In genomic region chr2:43006834-43007543, GRCh38 we compare ENCODE assay signal across 32 cellular contexts.
DNase-seq lines count a peak whose midpoint lies in the region; ATAC-seq, FAIRE-seq and TF ChIP-seq lines count a peak whose summit lies in the region.
"Had no signal": no experiment of that assay in that cellular context is flagged by ENCODE, and none has a peak within 500 bp of the region (broad histone marks: within the 10 kb centered on the region; RNA-seq: fewer than 3 reads in every experiment).

No MANE protein-coding gene starts in this region.

- H3K4me1 ChIP-seq in Caco-2 (peaks cover 49% of the 10 kb centered on the region), RWPE2 (ENCODE audit: insufficient read depth, poor library complexity, severe bottlenecking) (peaks cover 10% of the 10 kb centered on the region), small intestine (ENCODE audit: control insufficient read depth in 2 of 2, insufficient read depth in 1 of 2, low read depth in 1 of 2, low read length in 1 of 2) (peaks cover 0 to 5% of the 10 kb centered on the region in 2 donors)

- no peak for FAIRE-seq in small intestine (lab: Jason Lieb, UNC)

- no TSS peak for BruUV-seq in Caco-2 (replicated peaks; lab: Mats Ljungman, UMichigan)

- H3K4me3 Mint-ChIP-seq in Caco-2 (ENCODE audit: unreplicated experiment) = no peak overlapping the region
- H3K4me3 Mint-ChIP-seq in activated CD4-positive, alpha-beta memory T cell treated with anti-CD3 and anti-CD28 coated beads for 36 hours = no peak overlapping the region
- H3K4me3 Mint-ChIP-seq: activated CD8-positive, alpha-beta T cell treated with anti-CD3 and anti-CD28 coated beads, Interleukin-2, amount 10 ng/mL, durations not matched to agents 7 days and 5 days; activated naive CD8-positive, alpha-beta T cell treated with anti-CD3 and anti-CD28 coated beads, Interleukin-2, amount 50 U/mL, for 24 hours; effector memory CD8-positive, alpha-beta T cell; stimulated activated naive CD8-positive, alpha-beta T cell treated with anti-CD3 and anti-CD28 coated beads, Interleukin-15, Interleukin-2, amounts not matched to agents 100 ng/mL and 50 ng/mL, for 24 hours; T-helper 1 cell treated with Interleukin-12 subunit alpha and Interleukin-12 subunit beta and Interleukin-4 antibody, amounts not matched to agents 30 μg/mL and 1 μg/mL, for 36 hours had no signal

- no peaks in the 10 kb centered on the region for H3K9me3 Mint-ChIP-seq in Caco-2 (ENCODE audit: unreplicated experiment)
- peaks cover 5% of the 10 kb centered on the region for H3K9me3 Mint-ChIP-seq in activated CD4-positive, alpha-beta memory T cell treated with anti-CD3 and anti-CD28 coated beads for 36 hours
- H3K9me3 Mint-ChIP-seq: T-helper 1 cell treated with Interleukin-12 subunit alpha and Interleukin-12 subunit beta and Interleukin-4 antibody, amounts not matched to agents 30 μg/mL and 1 μg/mL, for 36 hours had no signal

- H3K27ac Mint-ChIP-seq in Caco-2 (ENCODE audit: unreplicated experiment) = peak overlapping the region; percentile 84
- no peak overlapping the region for H3K27ac Mint-ChIP-seq in activated CD4-positive, alpha-beta memory T cell treated with anti-CD3 and anti-CD28 coated beads for 36 hours
- H3K27ac Mint-ChIP-seq: activated CD8-positive, alpha-beta T cell treated with anti-CD3 and anti-CD28 coated beads, Interleukin-2, amount 10 ng/mL, durations not matched to agents 7 days and 5 days; activated naive CD8-positive, alpha-beta T cell treated with anti-CD3 and anti-CD28 coated beads, Interleukin-2, amount 50 U/mL, for 24 hours; stimulated activated naive CD8-positive, alpha-beta T cell treated with anti-CD3 and anti-CD28 coated beads, Interleukin-15, Interleukin-2, amounts not matched to agents 100 ng/mL and 50 ng/mL, for 24 hours; T-helper 1 cell treated with Interleukin-12 subunit alpha and Interleukin-12 subunit beta and Interleukin-4 antibody, amounts not matched to agents 30 μg/mL and 1 μg/mL, for 36 hours had no signal

- no peaks in the 10 kb centered on the region for H3K27me3 Mint-ChIP-seq in Caco-2 (ENCODE audit: insufficient read depth, unreplicated experiment)
- H3K27me3 Mint-ChIP-seq in activated CD4-positive, alpha-beta memory T cell treated with anti-CD3 and anti-CD28 coated beads for 36 hours = peaks cover 5% of the 10 kb centered on the region

- WGBS in small intestine, 3 donors = 61 to 81% (median 73%) methylated on average over 5 of the region's 5 CpGs

- DNase-seq in Caco-2 = peak in 1 of 2 experiments; percentile 35
- DNase-seq in RWPE2 (ENCODE audit: low spot score) = peak; percentile 19
- DNase-seq in islet precursor cell = peak; percentile 41
- no peak for DNase-seq in sciatic nerve (ENCODE audit: low spot score)
- no peak for DNase-seq in GM03348 (ENCODE audit: low spot score)
- DNase-seq in NCI-H1417 (lab: John Stamatoyannopoulos, UW) = no peak
- DNase-seq in activated CD4-positive, alpha-beta memory T cell treated with anti-CD3 and anti-CD28 coated beads for 36 hours = no peak
- no peak for DNase-seq in small intestine
- DNase-seq: activated CD8-positive, alpha-beta T cell treated with anti-CD3 and anti-CD28 coated beads, Interleukin-2, amount 10 ng/mL, durations not matched to agents 7 days and 5 days; activated gamma-delta T cell; activated naive CD8-positive, alpha-beta T cell treated with anti-CD3 and anti-CD28 coated beads, Interleukin-2, amount 50 U/mL, for 24 hours; C1 segment of cervical spinal cord; COR-L47; DMS79; effector memory CD8-positive, alpha-beta T cell; foreskin fibroblast; GDM1; HCEC 1CT; KBM-7; kidney glomerular epithelial cell; MG63; NCI-H1105 treated with DMSO at 0.1 percent for 48 hours; NCI-H2029 treated with DMSO at 0.1 percent for 48 hours; NCI-H2227 treated with DMSO at 0.1 percent for 48 hours; NCI-H82; psoas muscle had no signal

- H3K27me3 ChIP-seq in Caco-2 (replicated peaks; ENCODE audit: control insufficient read depth, insufficient read depth, low read length) (no peaks in the 10 kb centered on the region), RWPE2 (ENCODE audit: insufficient read depth, poor library complexity, severe bottlenecking) (no peaks in the 10 kb centered on the region), small intestine (ENCODE audit: control insufficient read depth in 2 of 2, insufficient read depth in 2 of 2, low read length in 2 of 2) (no peaks in the 10 kb centered on the region)
- H3K27me3 ChIP-seq: heart left ventricle, MG63, tibial nerve had no signal

- POLR2A ChIA-PET in Caco-2 (lab: Charles Lee) = no interaction called here
- POLR2A ChIA-PET in activated CD4-positive, alpha-beta memory T cell treated with anti-CD3 and anti-CD28 coated beads for 36 hours (lab: Charles Lee) = no interaction called here

- H3K27ac ChIP-seq in RWPE2 (ENCODE audit: poor library complexity, severe bottlenecking) (no peak overlapping the region), small intestine (ENCODE audit: low read depth in 1 of 2, low read length in 1 of 2) (peak overlapping the region in 1 of 2 donors; percentile 87)
- H3K27ac ChIP-seq: heart left ventricle, psoas muscle, SK-N-MC had no signal

- ATAC-seq in RWPE2 (ENCODE audit: low read depth) = no peak
- peak; percentile 8 for ATAC-seq in sciatic nerve
- ATAC-seq: activated CD8-positive, alpha-beta T cell treated with anti-CD3 and anti-CD28 coated beads, Interleukin-2, amount 10 ng/mL, durations not matched to agents 7 days and 5 days; activated naive CD8-positive, alpha-beta T cell treated with anti-CD3 and anti-CD28 coated beads, Interleukin-2, amount 50 U/mL, for 24 hours; effector memory CD8-positive, alpha-beta T cell; esophagus mucosa; heart left ventricle; psoas muscle had no signal

- H3K36me3 Mint-ChIP-seq in Caco-2 (ENCODE audit: insufficient read depth, unreplicated experiment) = peaks cover 2% of the 10 kb centered on the region
- H3K36me3 Mint-ChIP-seq in activated CD4-positive, alpha-beta memory T cell treated with anti-CD3 and anti-CD28 coated beads for 36 hours = peaks cover 1% of the 10 kb centered on the region

- H3K4me1 Mint-ChIP-seq in Caco-2 (ENCODE audit: low read depth, unreplicated experiment) = peaks cover 38% of the 10 kb centered on the region
- no peaks in the 10 kb centered on the region for H3K4me1 Mint-ChIP-seq in activated CD4-positive, alpha-beta memory T cell treated with anti-CD3 and anti-CD28 coated beads for 36 hours (ENCODE audit: low read depth)

- intact Hi-C loops in Caco-2 (cut with micrococcal nuclease; ENCODE audit: unreplicated experiment) = no loop called here
- intact Hi-C loops in sciatic nerve (cut with DNase I) = no loop called here
- intact Hi-C loops in activated CD4-positive, alpha-beta memory T cell treated with anti-CD3 and anti-CD28 coated beads for 36 hours (cut with micrococcal nuclease) = no loop called here

- H3K9me3 ChIP-seq in Caco-2 (no peaks in the 10 kb centered on the region), RWPE2 (ENCODE audit: severe bottlenecking) (no peaks in the 10 kb centered on the region), small intestine (ENCODE audit: control insufficient read depth, low read depth) (no peaks in the 10 kb centered on the region)
- H3K9me3 ChIP-seq: MG63, psoas muscle, tibial nerve had no signal

- H3K36me3 ChIP-seq in Caco-2 (ENCODE audit: control insufficient read depth, insufficient read depth, low read length) = peaks cover 2% of the 10 kb centered on the region; the same call in 1 of the 2 replicates
- H3K36me3 ChIP-seq in RWPE2 (ENCODE audit: low read depth) = no peaks in the 10 kb centered on the region
- H3K36me3 ChIP-seq in small intestine (ENCODE audit: control insufficient read depth in 2 of 2, insufficient read depth in 2 of 2, low read length in 2 of 2) = no peaks in the 10 kb centered on the region
- H3K36me3 ChIP-seq: heart left ventricle, MG63, tibial nerve had no signal

- TF ChIP-seq CTCF in Caco-2 (IDR thresholded peaks at IDR 0.05; ENCODE audit: insufficient read depth in 1 of 2, low read depth in 1 of 2, low read length in 1 of 2, severe bottlenecking in 1 of 2, unreplicated experiment in 1 of 2) = no peak
- TF ChIP-seq CTCF in RWPE2 (IDR thresholded peaks at IDR 0.05; ENCODE audit: poor library complexity, severe bottlenecking) = no peak

- CTCF ChIA-PET in Caco-2 (lab: Charles Lee) = interaction anchor here (0.5 kb wide), 1 partner anchor 15 kb away, joined by 3 read pairs; no protein-coding TSS in a partner anchor
- CTCF ChIA-PET in activated CD4-positive, alpha-beta memory T cell treated with anti-CD3 and anti-CD28 coated beads for 36 hours (lab: Charles Lee) = no interaction called here

- H3K4me3 ChIP-seq in Caco-2 (ENCODE audit: low read depth, low read length) (no peak overlapping the region), RWPE2 (ENCODE audit: severe bottlenecking) (no peak overlapping the region), small intestine (ENCODE audit: low read depth in 1 of 2, low read length in 2 of 2) (no peak overlapping the region)
- H3K4me3 ChIP-seq: heart left ventricle, MG63, psoas muscle, SK-N-MC, tibial nerve had no signal

Comparison
In these comparisons a context has a peak if more than half of its experiments do, and no peak if none do; other contexts are left out.
1. DNase-seq: peak in RWPE2 (single experiment) and islet precursor cell (single experiment); none in sciatic nerve (single experiment), GM03348 (single experiment), NCI-H1417 (0 of 3), activated CD4-positive, alpha-beta memory T cell treated with anti-CD3 and anti-CD28 coated beads for 36 hours (single experiment) and small intestine (single experiment).